ENCODE assay signal across 8 cellular contexts in genomic region chr5:151157426-151158286, GRCh38. TPM values are rescaled to one million over a fixed set of nuclear protein-coding genes. Genes with fewer than 3 reads are reported as not detected.
DNase-seq lines count a peak whose midpoint lies in the region; ATAC-seq and TF ChIP-seq lines count a peak whose summit lies in the region.

Gene ANXA6 (minus strand): TSS chr5:151157779. CDS start chr5:151147901, 9,878 bp downstream.

- peak within 1 kb of the TSS; percentile 4 to 91 for H3K14ac ChIP-seq in mesenchymal stem cell (ENCODE audit: low read length in 2 of 2)

- no peaks in the 10 kb centered on the region for H3K27me3 ChIP-seq in ACC112 (ENCODE audit: insufficient read depth, low read length)
- H3K27me3 ChIP-seq in endocrine pancreas (ENCODE audit: control insufficient read depth, insufficient read depth, low read length), result no peaks in the 10 kb centered on the region
- H3K27me3 ChIP-seq in mesenchymal stem cell (ENCODE audit: control insufficient read depth in 1 of 2, insufficient read depth in 1 of 2, low read length in 2 of 2), result no peaks in the 10 kb centered on the region

- H2BK5ac ChIP-seq in mesenchymal stem cell (ENCODE audit: low read depth, low read length, poor library complexity, severe bottlenecking), result peak within 1 kb of the TSS; percentile 79

- ATAC-seq in HG03095 (IDR thresholded peaks at IDR 0.05; ENCODE audit: unreplicated experiment), result peak; percentile 49

- H4K8ac ChIP-seq in mesenchymal stem cell (ENCODE audit: low read length), result peak within 1 kb of the TSS; percentile 83

- peak within 1 kb of the TSS; percentile 92 for H4K91ac ChIP-seq in mesenchymal stem cell (ENCODE audit: low read length)

- 1% methylated on average over 60 of the region's 60 CpGs for WGBS in mesenchymal stem cell

- H3K9me3 ChIP-seq in endocrine pancreas (ENCODE audit: control insufficient read depth, low read length) (no peaks in the 10 kb centered on the region), mesenchymal stem cell (ENCODE audit: control insufficient read depth, low read length) (no peaks in the 10 kb centered on the region)

- peak within 1 kb of the TSS; percentile 79 for H3K9ac ChIP-seq in endocrine pancreas (ENCODE audit: control insufficient read depth, insufficient read depth, low read length)
- peak within 1 kb of the TSS; percentile 95 for H3K9ac ChIP-seq in mesenchymal stem cell (ENCODE audit: low read length)

- H3K27ac ChIP-seq in ACC112 (ENCODE audit: low read depth, low read length) (peak within 1 kb of the TSS; percentile 68), mesenchymal stem cell (ENCODE audit: low read length, poor library complexity, severe bottlenecking) (peak within 1 kb of the TSS; percentile 94)

- CTCF ChIA-PET in activated CD8-positive, alpha-beta memory T cell treated with anti-CD3 and anti-CD28 coated beads for 36 hours (lab: Charles Lee), result interaction anchor here (0.7 to 1.6 kb wide), 4 partner anchors 12 to 41 kb away, joined by 3 to 6 read pairs (median 4); no protein-coding TSS in a partner anchor

- peaks cover 56% of the 10 kb centered on the region for H3K79me2 ChIP-seq in ACC112 (ENCODE audit: control insufficient read depth, insufficient read depth, low read length, unreplicated experiment)

- H3K4me1 ChIP-seq in ACC112 (ENCODE audit: control insufficient read depth, insufficient read depth, low read length, unreplicated experiment) (peaks cover 32% of the 10 kb centered on the region), endocrine pancreas (ENCODE audit: control insufficient read depth, insufficient read depth, low read length) (peaks cover 5% of the 10 kb centered on the region), mesenchymal stem cell (ENCODE audit: control insufficient read depth, insufficient read depth, low read depth, low read length) (peaks cover 23% of the 10 kb centered on the region)

- DNase-seq in NCI-H524 treated with DMSO at 0.1 percent for 48 hours (lab: John Stamatoyannopoulos, UW) (peak; percentile 63), mesenchymal stem cell (peak; percentile 87)
- DNase-seq in stimulated activated CD8-positive, alpha-beta memory T cell treated with anti-CD3 and anti-CD28 coated beads, Interleukin-15, amount 100 ng/mL, for 1 hour (ENCODE audit: low read depth), result peak; percentile 38

- peak within 1 kb of the TSS in 1 of 2 experiments; percentile 83 for H3K23ac ChIP-seq in mesenchymal stem cell (ENCODE audit: low read length in 2 of 2)

- H3K4ac ChIP-seq in mesenchymal stem cell (ENCODE audit: low read depth in 1 of 2, low read length in 2 of 2), result peak within 1 kb of the TSS; percentile 88 to 97

- H3K79me1 ChIP-seq in mesenchymal stem cell (replicated peaks; ENCODE audit: low read length, poor library complexity, severe bottlenecking), result no peaks in the 10 kb centered on the region

- H3K36me3 ChIP-seq in ACC112 (ENCODE audit: insufficient read depth, low read length), result no peaks in the 10 kb centered on the region
- no peaks in the 10 kb centered on the region for H3K36me3 ChIP-seq in endocrine pancreas (ENCODE audit: control insufficient read depth, insufficient read depth, low read length)
- H3K36me3 ChIP-seq in mesenchymal stem cell (ENCODE audit: control insufficient read depth in 1 of 2, insufficient read depth in 2 of 2, low read depth in 1 of 2, low read length in 2 of 2), result peaks cover 0 to 11% of the 10 kb centered on the region in 2 experiments

- H2BK12ac ChIP-seq in mesenchymal stem cell (ENCODE audit: low read length in 2 of 2), result peak within 1 kb of the TSS in 1 of 2 experiments; percentile 51

- peak within 1 kb of the TSS; percentile 83 for H2BK120ac ChIP-seq in mesenchymal stem cell (ENCODE audit: low read depth, low read length)

- H3K4me2 ChIP-seq in mesenchymal stem cell (ENCODE audit: low read length, poor library complexity, severe bottlenecking), result peak within 1 kb of the TSS; percentile 88

- peak; percentile 72 for TF ChIP-seq POLR2A in GM18526 (IDR thresholded peaks at IDR 0.05; ENCODE audit: extremely low read depth, insufficient read length)

- H2AFZ ChIP-seq in ACC112 (ENCODE audit: low read length, unreplicated experiment), result peak within 1 kb of the TSS; percentile 96
- peak within 1 kb of the TSS; percentile 78 for H2AFZ ChIP-seq in mesenchymal stem cell (ENCODE audit: low read depth, low read length)

- POLR2A ChIA-PET in activated CD8-positive, alpha-beta memory T cell treated with anti-CD3 and anti-CD28 coated beads for 36 hours (lab: Charles Lee), result interaction anchor here (0.6 to 1.5 kb wide), 6 partner anchors 31 to 109 kb away, joined by 3 to 7 read pairs (median 4); partner anchors contain the start of gene CCDC69

- H2AK5ac ChIP-seq in mesenchymal stem cell (ENCODE audit: low read length, severe bottlenecking), result peak within 1 kb of the TSS; percentile 85

- peak within 1 kb of the TSS; percentile 88 to 93 for H3K18ac ChIP-seq in mesenchymal stem cell (ENCODE audit: low read depth in 1 of 2, low read length in 2 of 2)

- peak within 1 kb of the TSS; percentile 74 for H2BK15ac ChIP-seq in mesenchymal stem cell (ENCODE audit: low read depth, poor library complexity, severe bottlenecking)

- H3K4me3 ChIP-seq in ACC112 (ENCODE audit: low read depth, low read length) (peak within 1 kb of the TSS; percentile 93), endocrine pancreas (ENCODE audit: control insufficient read depth, insufficient read depth, low read length) (peak within 1 kb of the TSS; percentile 84), mesenchymal stem cell (ENCODE audit: insufficient read depth in 1 of 2, low read depth in 1 of 2, low read length in 2 of 2) (peak within 1 kb of the TSS; percentile 94 to 97)

RNA-seq across cellular contexts. Expression of gene ANXA6, which starts in this region (rescaled TPM):
- total RNA-seq in activated CD8-positive, alpha-beta memory T cell treated with anti-CD3 and anti-CD28 coated beads for 36 hours, result 100 to 1,000 TPM; 480 to 490 TPM
- 338 TPM for polyA plus RNA-seq in mesenchymal stem cell (2013, experiment 1 of 2)
- polyA plus RNA-seq in mesenchymal stem cell (2013, experiment 2 of 2), result 340 TPM

Comparison
In these comparisons a context has a peak if more than half of its experiments do, and no peak if none do; other contexts are left out.
1. Peak in every context shown above with its lines: DNase-seq, ATAC-seq, H3K4me3 ChIP-seq and H3K27ac ChIP-seq.